Comparison of ENCODE assay signal across 1 cellular context in genomic region chr16:12187939-12188673, GRCh38.
TF ChIP-seq lines count a peak whose summit lies in the region.

No MANE protein-coding gene starts in this region.

TF ChIP-seq in HepG2, 621 proteins besides CTCF, POLR2A, EP300 and RAD21 (continued from another document and continues in another):
- no peak for TF ChIP-seq SOX13 (IDR thresholded peaks at IDR 0.05)
- TF ChIP-seq SOX13 (CRISPR knock-in tag; conservative IDR thresholded peaks at IDR 0.05 in 1 of 2, IDR thresholded peaks at IDR 0.05 in 1 of 2), result peak in 1 of 2 experiments; percentile 62; a peak in 1 of 4 replicates
- TF ChIP-seq RBFOX2 (IDR thresholded peaks at IDR 0.05; ENCODE audit: low read depth, low read length), result no peak
- TF ChIP-seq, protein P1, sequence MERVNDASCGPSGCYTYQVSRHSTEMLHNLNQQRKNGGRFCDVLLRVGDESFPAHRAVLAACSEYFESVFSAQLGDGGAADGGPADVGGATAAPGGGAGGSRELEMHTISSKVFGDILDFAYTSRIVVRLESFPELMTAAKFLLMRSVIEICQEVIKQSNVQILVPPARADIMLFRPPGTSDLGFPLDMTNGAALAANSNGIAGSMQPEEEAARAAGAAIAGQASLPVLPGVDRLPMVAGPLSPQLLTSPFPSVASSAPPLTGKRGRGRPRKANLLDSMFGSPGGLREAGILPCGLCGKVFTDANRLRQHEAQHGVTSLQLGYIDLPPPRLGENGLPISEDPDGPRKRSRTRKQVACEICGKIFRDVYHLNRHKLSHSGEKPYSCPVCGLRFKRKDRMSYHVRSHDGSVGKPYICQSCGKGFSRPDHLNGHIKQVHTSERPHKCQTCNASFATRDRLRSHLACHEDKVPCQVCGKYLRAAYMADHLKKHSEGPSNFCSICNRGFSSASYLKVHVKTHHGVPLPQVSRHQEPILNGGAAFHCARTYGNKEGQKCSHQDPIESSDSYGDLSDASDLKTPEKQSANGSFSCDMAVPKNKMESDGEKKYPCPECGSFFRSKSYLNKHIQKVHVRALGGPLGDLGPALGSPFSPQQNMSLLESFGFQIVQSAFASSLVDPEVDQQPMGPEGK (CRISPR knock-in tag; IDR thresholded peaks at IDR 0.05), result 0 out of 2 replicates have a peak, but pooled peaks have one; percentile 43
- TF ChIP-seq TARDBP (CRISPR knock-in tag; IDR thresholded peaks at IDR 0.05), result 0 out of 2 replicates have a peak, but pooled peaks have one; percentile 22
- 0 out of 2 replicates have a peak, but pooled peaks have one; percentile 23 for TF ChIP-seq ZNF614 (CRISPR knock-in tag; IDR thresholded peaks at IDR 0.05; ENCODE audit: borderline replicate concordance)
- TF ChIP-seq, protein P2, sequence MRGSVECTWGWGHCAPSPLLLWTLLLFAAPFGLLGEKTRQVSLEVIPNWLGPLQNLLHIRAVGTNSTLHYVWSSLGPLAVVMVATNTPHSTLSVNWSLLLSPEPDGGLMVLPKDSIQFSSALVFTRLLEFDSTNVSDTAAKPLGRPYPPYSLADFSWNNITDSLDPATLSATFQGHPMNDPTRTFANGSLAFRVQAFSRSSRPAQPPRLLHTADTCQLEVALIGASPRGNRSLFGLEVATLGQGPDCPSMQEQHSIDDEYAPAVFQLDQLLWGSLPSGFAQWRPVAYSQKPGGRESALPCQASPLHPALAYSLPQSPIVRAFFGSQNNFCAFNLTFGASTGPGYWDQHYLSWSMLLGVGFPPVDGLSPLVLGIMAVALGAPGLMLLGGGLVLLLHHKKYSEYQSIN (CRISPR knock-in tag; IDR thresholded peaks at IDR 0.05; ENCODE audit: borderline replicate concordance), result no peak
- TF ChIP-seq ARID2 (CRISPR knock-in tag; IDR thresholded peaks at IDR 0.05; ENCODE audit: borderline replicate concordance), result 0 out of 2 replicates have a peak, but pooled peaks have one; percentile 30
- no peak for TF ChIP-seq ATF7 (IDR thresholded peaks at IDR 0.05)
- no peak for TF ChIP-seq ATF7 (CRISPR knock-in tag; IDR thresholded peaks at IDR 0.05)
- 0 out of 2 replicates have a peak, but pooled peaks have one; percentile 27 for TF ChIP-seq CCDC6 (CRISPR knock-in tag; IDR thresholded peaks at IDR 0.05)
- peak in 1 of 2 experiments; percentile 48; a peak in 1 of 4 replicates for TF ChIP-seq ATF4 (CRISPR knock-in tag; IDR thresholded peaks at IDR 0.05)
- TF ChIP-seq ZSCAN21 (CRISPR knock-in tag; IDR thresholded peaks at IDR 0.05; ENCODE audit: borderline replicate concordance), result 0 out of 2 replicates have a peak, but pooled peaks have one; percentile 36
- TF ChIP-seq, protein P3, sequence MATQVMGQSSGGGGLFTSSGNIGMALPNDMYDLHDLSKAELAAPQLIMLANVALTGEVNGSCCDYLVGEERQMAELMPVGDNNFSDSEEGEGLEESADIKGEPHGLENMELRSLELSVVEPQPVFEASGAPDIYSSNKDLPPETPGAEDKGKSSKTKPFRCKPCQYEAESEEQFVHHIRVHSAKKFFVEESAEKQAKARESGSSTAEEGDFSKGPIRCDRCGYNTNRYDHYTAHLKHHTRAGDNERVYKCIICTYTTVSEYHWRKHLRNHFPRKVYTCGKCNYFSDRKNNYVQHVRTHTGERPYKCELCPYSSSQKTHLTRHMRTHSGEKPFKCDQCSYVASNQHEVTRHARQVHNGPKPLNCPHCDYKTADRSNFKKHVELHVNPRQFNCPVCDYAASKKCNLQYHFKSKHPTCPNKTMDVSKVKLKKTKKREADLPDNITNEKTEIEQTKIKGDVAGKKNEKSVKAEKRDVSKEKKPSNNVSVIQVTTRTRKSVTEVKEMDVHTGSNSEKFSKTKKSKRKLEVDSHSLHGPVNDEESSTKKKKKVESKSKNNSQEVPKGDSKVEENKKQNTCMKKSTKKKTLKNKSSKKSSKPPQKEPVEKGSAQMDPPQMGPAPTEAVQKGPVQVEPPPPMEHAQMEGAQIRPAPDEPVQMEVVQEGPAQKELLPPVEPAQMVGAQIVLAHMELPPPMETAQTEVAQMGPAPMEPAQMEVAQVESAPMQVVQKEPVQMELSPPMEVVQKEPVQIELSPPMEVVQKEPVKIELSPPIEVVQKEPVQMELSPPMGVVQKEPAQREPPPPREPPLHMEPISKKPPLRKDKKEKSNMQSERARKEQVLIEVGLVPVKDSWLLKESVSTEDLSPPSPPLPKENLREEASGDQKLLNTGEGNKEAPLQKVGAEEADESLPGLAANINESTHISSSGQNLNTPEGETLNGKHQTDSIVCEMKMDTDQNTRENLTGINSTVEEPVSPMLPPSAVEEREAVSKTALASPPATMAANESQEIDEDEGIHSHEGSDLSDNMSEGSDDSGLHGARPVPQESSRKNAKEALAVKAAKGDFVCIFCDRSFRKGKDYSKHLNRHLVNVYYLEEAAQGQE (IDR thresholded peaks at IDR 0.05; ENCODE audit: borderline replicate concordance in 1 of 2, low read depth in 1 of 2, low read length in 2 of 2), result peak in 1 of 2 experiments; percentile 56; a peak in 1 of 4 replicates
- TF ChIP-seq THYN1 (CRISPR knock-in tag; IDR thresholded peaks at IDR 0.05; ENCODE audit: borderline replicate concordance, low read depth), result 0 out of 2 replicates have a peak, but pooled peaks have one; percentile 20
- peak; percentile 71 for TF ChIP-seq TBX2 (CRISPR knock-in tag; IDR thresholded peaks at IDR 0.05; ENCODE audit: borderline replicate concordance)
- peak; percentile 34; the same call in 1 of the 2 replicates for TF ChIP-seq NFKBIZ (CRISPR knock-in tag; IDR thresholded peaks at IDR 0.05)
- TF ChIP-seq, protein P4, sequence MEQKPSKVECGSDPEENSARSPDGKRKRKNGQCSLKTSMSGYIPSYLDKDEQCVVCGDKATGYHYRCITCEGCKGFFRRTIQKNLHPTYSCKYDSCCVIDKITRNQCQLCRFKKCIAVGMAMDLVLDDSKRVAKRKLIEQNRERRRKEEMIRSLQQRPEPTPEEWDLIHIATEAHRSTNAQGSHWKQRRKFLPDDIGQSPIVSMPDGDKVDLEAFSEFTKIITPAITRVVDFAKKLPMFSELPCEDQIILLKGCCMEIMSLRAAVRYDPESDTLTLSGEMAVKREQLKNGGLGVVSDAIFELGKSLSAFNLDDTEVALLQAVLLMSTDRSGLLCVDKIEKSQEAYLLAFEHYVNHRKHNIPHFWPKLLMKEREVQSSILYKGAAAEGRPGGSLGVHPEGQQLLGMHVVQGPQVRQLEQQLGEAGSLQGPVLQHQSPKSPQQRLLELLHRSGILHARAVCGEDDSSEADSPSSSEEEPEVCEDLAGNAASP (CRISPR knock-in tag; IDR thresholded peaks at IDR 0.05; ENCODE audit: borderline replicate concordance), result peak; percentile 33; the same call in 1 of the 2 replicates
- TF ChIP-seq HMG20A (CRISPR knock-in tag; IDR thresholded peaks at IDR 0.05; ENCODE audit: borderline replicate concordance), result peak; percentile 56; the same call in 1 of the 2 replicates
- 0 out of 2 replicates have a peak, but pooled peaks have one; percentile 31 for TF ChIP-seq HOXA5 (CRISPR knock-in tag; IDR thresholded peaks at IDR 0.05)
- no peak for TF ChIP-seq EEA1 (CRISPR knock-in tag; IDR thresholded peaks at IDR 0.05; ENCODE audit: borderline replicate concordance)
- 0 out of 2 replicates have a peak, but pooled peaks have one; percentile 27 for TF ChIP-seq ZNF329 (CRISPR knock-in tag; IDR thresholded peaks at IDR 0.05; ENCODE audit: low read depth)
- TF ChIP-seq HNF4A (CRISPR knock-in tag; IDR thresholded peaks at IDR 0.05), result peak; percentile 53; the same call in 1 of the 2 replicates
- no peak for TF ChIP-seq MLLT10 (CRISPR knock-in tag; IDR thresholded peaks at IDR 0.05)
- TF ChIP-seq KLF6 (CRISPR knock-in tag; IDR thresholded peaks at IDR 0.05), result 0 out of 2 replicates have a peak, but pooled peaks have one; percentile 20
- TF ChIP-seq CEBPG (CRISPR knock-in tag; IDR thresholded peaks at IDR 0.05), result peak; percentile 77
- TF ChIP-seq HDAC1 (CRISPR knock-in tag; IDR thresholded peaks at IDR 0.05), result peak; percentile 43; the same call in 1 of the 2 replicates
- TF ChIP-seq THAP11 (CRISPR knock-in tag; IDR thresholded peaks at IDR 0.05), result 0 out of 2 replicates have a peak, but pooled peaks have one; percentile 17
- TF ChIP-seq, protein P5, sequence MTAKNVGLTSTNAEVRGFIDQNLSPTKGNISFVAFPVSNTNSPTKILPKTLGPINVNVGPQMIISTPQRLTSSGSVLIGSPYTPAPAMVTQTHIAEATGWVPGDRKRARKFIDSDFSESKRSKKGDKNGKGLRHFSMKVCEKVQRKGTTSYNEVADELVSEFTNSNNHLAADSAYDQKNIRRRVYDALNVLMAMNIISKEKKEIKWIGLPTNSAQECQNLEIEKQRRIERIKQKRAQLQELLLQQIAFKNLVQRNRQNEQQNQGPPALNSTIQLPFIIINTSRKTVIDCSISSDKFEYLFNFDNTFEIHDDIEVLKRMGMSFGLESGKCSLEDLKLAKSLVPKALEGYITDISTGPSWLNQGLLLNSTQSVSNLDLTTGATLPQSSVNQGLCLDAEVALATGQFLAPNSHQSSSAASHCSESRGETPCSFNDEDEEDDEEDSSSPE (CRISPR knock-in tag; IDR thresholded peaks at IDR 0.05), result 0 out of 2 replicates have a peak, but pooled peaks have one; percentile 15
- 0 out of 2 replicates have a peak, but pooled peaks have one; percentile 14 for TF ChIP-seq PRDM10 (CRISPR knock-in tag; IDR thresholded peaks at IDR 0.05; ENCODE audit: low read depth)
- peak; percentile 32; the same call in 1 of the 2 replicates for TF ChIP-seq ZNF788 (CRISPR knock-in tag; IDR thresholded peaks at IDR 0.05; ENCODE audit: borderline replicate concordance)
- TF ChIP-seq ZNF768 (CRISPR knock-in tag; IDR thresholded peaks at IDR 0.05), result peak; percentile 89; the same call in 1 of the 2 replicates
- TF ChIP-seq ZNF256 (CRISPR knock-in tag; conservative IDR thresholded peaks at IDR 0.05), result no peak
- no peak for TF ChIP-seq SOX6 (IDR thresholded peaks at IDR 0.05)
- TF ChIP-seq SOX6 (CRISPR knock-in tag; IDR thresholded peaks at IDR 0.05), result peak; percentile 27; the same call in 1 of the 2 replicates
- peak; percentile 44; the same call in 1 of the 2 replicates for TF ChIP-seq FOSL2 (CRISPR knock-in tag; IDR thresholded peaks at IDR 0.05)
- no peak; the same call in 1 of the 2 replicates for TF ChIP-seq NR2F6 (IDR thresholded peaks at IDR 0.05)
- peak; percentile 33; the same call in 1 of the 2 replicates for TF ChIP-seq NR2F6 (CRISPR knock-in tag; IDR thresholded peaks at IDR 0.05)
- TF ChIP-seq RCOR2 (CRISPR knock-in tag; IDR thresholded peaks at IDR 0.05), result peak; percentile 52; the same call in 1 of the 2 replicates
- TF ChIP-seq CREM (IDR thresholded peaks at IDR 0.05), result no peak
- TF ChIP-seq CREM (CRISPR knock-in tag; IDR thresholded peaks at IDR 0.05), result no peak
- no peak for TF ChIP-seq ZFYVE20 (CRISPR knock-in tag; IDR thresholded peaks at IDR 0.05; ENCODE audit: borderline replicate concordance, low read depth)
- TF ChIP-seq MAZ (IDR thresholded peaks at IDR 0.05; ENCODE audit: borderline replicate concordance, low read depth, low read length), result no peak
- TF ChIP-seq MAZ (CRISPR knock-in tag; IDR thresholded peaks at IDR 0.05; ENCODE audit: low read depth), result peak; percentile 54; the same call in 1 of the 2 replicates
- 0 out of 2 replicates have a peak, but pooled peaks have one; percentile 6 for TF ChIP-seq HNF4G (IDR thresholded peaks at IDR 0.05; ENCODE audit: borderline replicate concordance, low read depth, low read length)
- no peak for TF ChIP-seq HNF4G (CRISPR knock-in tag; IDR thresholded peaks at IDR 0.05; ENCODE audit: borderline replicate concordance, low read depth)
- TF ChIP-seq AKAP8 (CRISPR knock-in tag; IDR thresholded peaks at IDR 0.05), result no peak
- TF ChIP-seq SAP130 (CRISPR knock-in tag; IDR thresholded peaks at IDR 0.05; ENCODE audit: low read depth), result peak; percentile 39; the same call in 1 of the 2 replicates
- peak; percentile 79 for TF ChIP-seq ZMYM3 (CRISPR knock-in tag; IDR thresholded peaks at IDR 0.05)
- TF ChIP-seq FOXA3 (CRISPR knock-in tag; IDR thresholded peaks at IDR 0.05), result 0 out of 2 replicates have a peak, but pooled peaks have one; percentile 33
- TF ChIP-seq NR2F1 (CRISPR knock-in tag; IDR thresholded peaks at IDR 0.05), result peak in 1 of 2 experiments; percentile 16; a peak in 1 of 4 replicates
- TF ChIP-seq ZNF629 (CRISPR knock-in tag; conservative IDR thresholded peaks at IDR 0.05), result peak; percentile 73
- TF ChIP-seq MEIS1 (CRISPR knock-in tag; IDR thresholded peaks at IDR 0.05; ENCODE audit: borderline replicate concordance), result peak; percentile 62; the same call in 1 of the 2 replicates
- peak; percentile 87 for TF ChIP-seq ZSCAN9 (CRISPR knock-in tag; IDR thresholded peaks at IDR 0.05; ENCODE audit: borderline replicate concordance)
